1 cellular context compared by ENCODE assay signal in genomic region chr11:71928739-71929443, GRCh38.
A peak's percentile ranks its signal among the peaks of the same experiment; 100 is the strongest.
TF ChIP-seq lines count a peak whose summit lies in the region.

TSS of gene RNF121 (plus strand) at chr11:71929046. CDS start at chr11:71929062, 16 bp downstream.

TF ChIP-seq in HepG2, 621 proteins besides CTCF, POLR2A, EP300 and RAD21 (continued from another document and continues in another):
- TF ChIP-seq THAP9 (CRISPR knock-in tag; IDR thresholded peaks at IDR 0.05; ENCODE audit: borderline replicate concordance) = peak; percentile 81; the same call in 1 of the 2 replicates
- peak; percentile 68; the same call in 1 of the 2 replicates for TF ChIP-seq ZNF644 (CRISPR knock-in tag; IDR thresholded peaks at IDR 0.05; ENCODE audit: low read depth)
- TF ChIP-seq ZBED4 (CRISPR knock-in tag; IDR thresholded peaks at IDR 0.05; ENCODE audit: borderline replicate concordance) = no peak
- no peak for TF ChIP-seq EHMT2 (IDR thresholded peaks at IDR 0.05; ENCODE audit: borderline replicate concordance, low read depth, low read length)
- TF ChIP-seq ZNF33B (CRISPR knock-in tag; IDR thresholded peaks at IDR 0.05) = 0 out of 2 replicates have a peak, but pooled peaks have one; percentile 45
- no peak for TF ChIP-seq TSC22D2 (CRISPR knock-in tag; IDR thresholded peaks at IDR 0.05; ENCODE audit: borderline replicate concordance)
- TF ChIP-seq LBX2 (CRISPR knock-in tag; IDR thresholded peaks at IDR 0.05; ENCODE audit: borderline replicate concordance) = no peak; the same call in 1 of the 2 replicates
- TF ChIP-seq HNF4G (IDR thresholded peaks at IDR 0.05; ENCODE audit: borderline replicate concordance, low read depth, low read length) = no peak
- TF ChIP-seq HNF4G (CRISPR knock-in tag; IDR thresholded peaks at IDR 0.05; ENCODE audit: borderline replicate concordance, low read depth) = 0 out of 2 replicates have a peak, but pooled peaks have one; percentile 6
- TF ChIP-seq EED (CRISPR knock-in tag; IDR thresholded peaks at IDR 0.05) = no peak
- peak; percentile 55; the same call in 1 of the 2 replicates for TF ChIP-seq KAT8 (CRISPR knock-in tag; IDR thresholded peaks at IDR 0.05)
- TF ChIP-seq ZGPAT (CRISPR knock-in tag; IDR thresholded peaks at IDR 0.05) = peak; percentile 6; the same call in 1 of the 2 replicates
- TF ChIP-seq ZHX1 (CRISPR knock-in tag; IDR thresholded peaks at IDR 0.05; ENCODE audit: low read depth) = 0 out of 2 replicates have a peak, but pooled peaks have one; percentile 43
- no peak for TF ChIP-seq ZNF253 (CRISPR knock-in tag; IDR thresholded peaks at IDR 0.05; ENCODE audit: borderline replicate concordance)
- TF ChIP-seq ZNF691 (CRISPR knock-in tag; IDR thresholded peaks at IDR 0.05; ENCODE audit: borderline replicate concordance, low read depth) = no peak
- no peak for TF ChIP-seq ARNTL (CRISPR knock-in tag; IDR thresholded peaks at IDR 0.05)
- peak; percentile 79; the same call in 1 of the 2 replicates for TF ChIP-seq FOXK1 (CRISPR knock-in tag; IDR thresholded peaks at IDR 0.05; ENCODE audit: borderline replicate concordance, low read depth)
- 0 out of 2 replicates have a peak, but pooled peaks have one; percentile 22 for TF ChIP-seq ATF2 (CRISPR knock-in tag; IDR thresholded peaks at IDR 0.05)
- no peak for TF ChIP-seq ZNF207 (IDR thresholded peaks at IDR 0.05; ENCODE audit: borderline replicate concordance)
- TF ChIP-seq PTBP1 (IDR thresholded peaks at IDR 0.05; ENCODE audit: low read depth, low read length, poor library complexity, severe bottlenecking) = no peak
- no peak for TF ChIP-seq ZFP37 (CRISPR knock-in tag; IDR thresholded peaks at IDR 0.05; ENCODE audit: borderline replicate concordance)
- no peak for TF ChIP-seq ZBTB42 (CRISPR knock-in tag; IDR thresholded peaks at IDR 0.05)
- no peak for TF ChIP-seq SIX1 (CRISPR knock-in tag; IDR thresholded peaks at IDR 0.05; ENCODE audit: borderline replicate concordance)
- no peak for TF ChIP-seq FOXP1 (IDR thresholded peaks at IDR 0.05)
- TF ChIP-seq FOXP1 (CRISPR knock-in tag; IDR thresholded peaks at IDR 0.05) = peak; percentile 32; the same call in 1 of the 2 replicates
- 0 out of 2 replicates have a peak, but pooled peaks have one; percentile 7 for TF ChIP-seq ZNF614 (CRISPR knock-in tag; IDR thresholded peaks at IDR 0.05; ENCODE audit: borderline replicate concordance)
- TF ChIP-seq ZSCAN25 (CRISPR knock-in tag; IDR thresholded peaks at IDR 0.05) = peak; percentile 1; the same call in 1 of the 2 replicates
- TF ChIP-seq NR2F2 (IDR thresholded peaks at IDR 0.05; ENCODE audit: borderline replicate concordance, low read depth) = peak; percentile 78
- no peak for TF ChIP-seq AHDC1 (CRISPR knock-in tag; IDR thresholded peaks at IDR 0.05; ENCODE audit: borderline replicate concordance)
- TF ChIP-seq KLF16 (CRISPR knock-in tag; IDR thresholded peaks at IDR 0.05) = no peak
- no peak for TF ChIP-seq NR1H2 (CRISPR knock-in tag; IDR thresholded peaks at IDR 0.05; ENCODE audit: borderline replicate concordance, low read depth)
- TF ChIP-seq GABPA (IDR thresholded peaks at IDR 0.05; ENCODE audit: low read depth, low read length) = peak; percentile 78
- peak; percentile 82 for TF ChIP-seq GABPA (CRISPR knock-in tag; IDR thresholded peaks at IDR 0.05; ENCODE audit: low read depth)
- no peak; the same call in 1 of the 2 replicates for TF ChIP-seq KLF9 (CRISPR knock-in tag; IDR thresholded peaks at IDR 0.05; ENCODE audit: low read depth)
- no peak for TF ChIP-seq RBM22 (optimal IDR thresholded peaks at IDR 0.05; ENCODE audit: low read length)
- no peak for TF ChIP-seq SMAD3 (CRISPR knock-in tag; IDR thresholded peaks at IDR 0.05)
- TF ChIP-seq ZNF350 (CRISPR knock-in tag; IDR thresholded peaks at IDR 0.05; ENCODE audit: borderline replicate concordance, low read depth) = peak; percentile 63; the same call in 1 of the 2 replicates
- TF ChIP-seq THAP11 (CRISPR knock-in tag; IDR thresholded peaks at IDR 0.05) = peak; percentile 94
- no peak for TF ChIP-seq ETS1 (CRISPR knock-in tag; IDR thresholded peaks at IDR 0.05)
